ENCODE assay signal across 9 cellular contexts in the genomic region with DNA sequence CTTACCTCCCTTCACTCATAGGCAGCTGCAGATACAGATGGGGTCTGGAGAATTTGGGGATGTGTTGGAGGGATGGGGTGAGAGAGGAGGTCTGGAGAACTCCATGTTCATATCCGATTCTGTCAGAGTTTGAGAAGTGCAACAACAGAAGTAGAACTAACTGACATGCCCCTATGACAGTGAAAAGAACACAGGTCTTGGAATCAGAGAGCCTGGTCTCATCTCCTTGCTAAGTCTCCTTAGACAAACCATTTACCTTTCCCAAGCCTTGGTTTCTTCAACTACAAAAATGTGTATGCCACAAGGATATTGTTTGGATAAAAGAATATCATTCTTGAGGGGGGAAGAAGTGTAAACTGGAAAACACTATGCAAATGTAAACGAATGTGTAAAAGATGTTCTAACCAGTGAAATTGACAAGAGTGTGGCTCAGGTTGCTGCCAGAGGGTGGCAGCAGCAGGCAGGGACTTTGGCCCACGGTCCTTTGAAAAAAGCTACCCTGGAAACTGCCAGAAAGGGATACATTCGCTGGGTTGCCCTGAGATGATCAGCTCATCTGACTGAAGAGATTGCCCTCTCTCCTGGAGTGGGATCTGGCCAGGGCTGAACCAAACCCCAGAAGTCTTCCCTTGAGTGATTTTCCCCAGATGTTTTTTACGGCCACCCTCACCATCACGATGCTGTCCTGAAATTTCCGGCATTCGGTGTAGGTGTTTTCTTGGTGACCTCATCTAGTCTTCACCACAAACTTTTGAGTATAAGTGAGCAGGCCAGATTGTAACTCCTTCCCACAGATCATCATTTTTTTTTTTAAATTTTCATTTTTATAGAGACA. TPM values are rescaled to one million over a fixed set of nuclear protein-coding genes. Genes with fewer than 3 reads are reported as not detected.
DNase-seq lines count a peak whose midpoint lies in the region; TF ChIP-seq lines count a peak whose summit lies in the region.
"Had no signal": no experiment of that assay in that cellular context is flagged by ENCODE, and none has a peak within 500 bp of the region (broad histone marks: within the 10 kb centered on the region; RNA-seq: fewer than 3 reads in every experiment).

No MANE protein-coding gene starts in this region.

- H3K9me3 Mint-ChIP-seq in T-helper 2 cell treated with Interferon-gamma antibody and Interleukin-4, amounts not matched to agents 5 μg/mL and 100 μg/mL, for 36 hours = peaks cover 6% of the 10 kb centered on the region

- H3K4me3 ChIP-seq in NB4 (ENCODE audit: low read depth, low read length) = no peak overlapping the region

- H3K4me1 Mint-ChIP-seq in T-helper 2 cell treated with Interferon-gamma antibody and Interleukin-4, amounts not matched to agents 5 μg/mL and 100 μg/mL, for 36 hours (ENCODE audit: low read depth) = peaks cover 52% of the 10 kb centered on the region

- H3K36me3 Mint-ChIP-seq in T-helper 2 cell treated with Interferon-gamma antibody and Interleukin-4, amounts not matched to agents 5 μg/mL and 100 μg/mL, for 36 hours (ENCODE audit: low read depth) = peaks cover 15% of the 10 kb centered on the region

- H3K27ac Mint-ChIP-seq in T-helper 2 cell treated with Interferon-gamma antibody and Interleukin-4, amounts not matched to agents 5 μg/mL and 100 μg/mL, for 36 hours = peak overlapping the region; percentile 97
- H3K27ac Mint-ChIP-seq: dendritic cell treated with granulocyte-macrophage colony-stimulating factor and Interleukin-4, amounts not matched to agents 40 ng/mL and 50 ng/mL, for 4 days had no signal

- no peaks in the 10 kb centered on the region for H3K27me3 Mint-ChIP-seq in T-helper 2 cell treated with Interferon-gamma antibody and Interleukin-4, amounts not matched to agents 5 μg/mL and 100 μg/mL, for 36 hours (ENCODE audit: low read depth)
- H3K27me3 Mint-ChIP-seq: dendritic cell treated with granulocyte-macrophage colony-stimulating factor and Interleukin-4, amounts not matched to agents 40 ng/mL and 50 ng/mL, for 4 days had no signal

- peak overlapping the region; percentile 78 for H3K4me3 Mint-ChIP-seq in T-helper 2 cell treated with Interferon-gamma antibody and Interleukin-4, amounts not matched to agents 5 μg/mL and 100 μg/mL, for 36 hours
- H3K4me3 Mint-ChIP-seq: dendritic cell treated with granulocyte-macrophage colony-stimulating factor and Interleukin-4, amounts not matched to agents 40 ng/mL and 50 ng/mL, for 4 days had no signal

- TF ChIP-seq CTCF in NB4 (IDR thresholded peaks at IDR 0.05; ENCODE audit: low read depth, low read length) = peak; percentile 74

- no peak for TF ChIP-seq POLR2A in NB4 (IDR thresholded peaks at IDR 0.05; ENCODE audit: extremely low read depth, insufficient read length)

- peak; percentile 82 for DNase-seq in Daoy (ENCODE audit: low read depth)
- peak; percentile 23 for DNase-seq in H4 (ENCODE audit: low spot score)
- peak; percentile 69 for DNase-seq in NB4 (ENCODE audit: low read depth)
- DNase-seq in T-helper 2 cell treated with Interferon-gamma antibody and Interleukin-4, amounts not matched to agents 5 μg/mL and 100 μg/mL, for 36 hours (ENCODE audit: low spot score) = peak; percentile 74
- peak in 46 of 58 donors; percentile 4 to 64 (median 20) for DNase-seq in anterior cingulate cortex (lab: John Stamatoyannopoulos, UW)
- peak; percentile 15 to 25 for DNase-seq in hippocampal formation (lab: John Stamatoyannopoulos, UW)
- peak; percentile 20 for DNase-seq in smooth muscle cell of the brain vasculature (ENCODE audit: low read depth, low spot score)
- DNase-seq in mesenteric fat pad (ENCODE audit: low spot score) = no peak

RNA-seq across cellular contexts. Expression of a gene that starts 17.0 kb away (rescaled TPM):
- total RNA-seq in Daoy (2014; rRNA removed; shearing (Covaris generic)) = not detected in 2 replicates
- total RNA-seq in H4 (2014; rRNA removed; shearing (Covaris generic)) = not detected in 2 replicates
- total RNA-seq in mesenteric fat pad = 2.3 TPM
